1 cellular context compared by ENCODE assay signal in the genomic region with DNA sequence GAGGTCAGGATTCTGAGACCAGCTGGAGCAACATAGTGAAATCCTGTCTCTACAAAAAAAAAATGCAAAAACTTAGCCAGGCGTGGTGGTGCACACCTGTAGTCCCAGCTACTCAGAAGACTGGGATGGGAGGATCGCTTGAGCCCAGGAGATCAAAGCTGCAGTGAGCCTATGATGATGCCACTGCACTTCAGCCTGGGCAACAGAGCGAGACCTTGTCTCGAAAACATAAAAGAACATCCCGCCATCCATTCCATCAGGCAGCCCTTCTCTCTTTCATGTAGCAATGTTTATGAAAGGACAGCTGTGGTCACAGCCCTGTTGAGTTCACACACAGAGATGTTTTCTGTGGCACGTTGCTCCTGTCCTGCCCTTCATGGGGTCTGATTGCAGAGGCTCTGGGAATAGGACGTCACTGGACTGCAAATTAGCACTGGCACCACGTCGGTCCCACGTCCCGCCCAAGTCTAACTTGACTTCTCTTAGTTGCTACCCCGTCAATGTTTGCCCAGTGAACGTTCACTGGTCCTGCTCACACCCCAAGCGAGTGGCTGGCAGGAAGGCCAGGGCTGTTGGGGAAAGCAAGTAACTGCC.
A peak's percentile ranks its signal among the peaks of the same experiment; 100 is the strongest.
TF ChIP-seq lines count a peak whose summit lies in the region.

No MANE protein-coding gene starts in this region.

TF ChIP-seq in HepG2, 621 proteins besides CTCF, POLR2A, EP300 and RAD21 (continued from another document and continues in another):
- TF ChIP-seq ZNF10 (CRISPR knock-in tag; IDR thresholded peaks at IDR 0.05; ENCODE audit: borderline replicate concordance, low read depth) (no peak), ZFP36L2 (CRISPR knock-in tag; IDR thresholded peaks at IDR 0.05) (no peak), SETDB1 (CRISPR knock-in tag; IDR thresholded peaks at IDR 0.05; ENCODE audit: borderline replicate concordance) (no peak), ZFP37 (CRISPR knock-in tag; IDR thresholded peaks at IDR 0.05; ENCODE audit: borderline replicate concordance) (no peak), ZBTB38 (CRISPR knock-in tag; IDR thresholded peaks at IDR 0.05) (no peak), REXO4 (CRISPR knock-in tag; IDR thresholded peaks at IDR 0.05; ENCODE audit: borderline replicate concordance) (no peak), ZNF501 (CRISPR knock-in tag; IDR thresholded peaks at IDR 0.05) (no peak), NFYB (CRISPR knock-in tag; IDR thresholded peaks at IDR 0.05) (no peak), ZNF777 (CRISPR knock-in tag; IDR thresholded peaks at IDR 0.05) (no peak), ZBTB25 (CRISPR knock-in tag; IDR thresholded peaks at IDR 0.05) (no peak), ZNF563 (CRISPR knock-in tag; IDR thresholded peaks at IDR 0.05) (no peak), NFYC (CRISPR knock-in tag; IDR thresholded peaks at IDR 0.05) (no peak), IKZF4 (CRISPR knock-in tag; IDR thresholded peaks at IDR 0.05; ENCODE audit: borderline replicate concordance, low read depth, not compliant biosample characterization) (no peak), ZBTB42 (CRISPR knock-in tag; IDR thresholded peaks at IDR 0.05) (no peak), TCF7L2 (IDR thresholded peaks at IDR 0.05; ENCODE audit: low read depth, low read length) (no peak), SP140L (CRISPR knock-in tag; IDR thresholded peaks at IDR 0.05; ENCODE audit: borderline replicate concordance) (no peak), KMT2B (CRISPR knock-in tag; IDR thresholded peaks at IDR 0.05) (no peak), ZNF432 (CRISPR knock-in tag; IDR thresholded peaks at IDR 0.05; ENCODE audit: borderline replicate concordance) (no peak), CAMTA2 (CRISPR knock-in tag; IDR thresholded peaks at IDR 0.05; ENCODE audit: borderline replicate concordance) (no peak), AFF4 (CRISPR knock-in tag; IDR thresholded peaks at IDR 0.05) (no peak), GABPA (IDR thresholded peaks at IDR 0.05; ENCODE audit: low read depth, low read length) (no peak), GABPA (CRISPR knock-in tag; IDR thresholded peaks at IDR 0.05; ENCODE audit: low read depth) (no peak), ETV6 (CRISPR knock-in tag; conservative IDR thresholded peaks at IDR 0.05) (no peak), ZNF547 (CRISPR knock-in tag; IDR thresholded peaks at IDR 0.05) (no peak), HNRNPUL1 (IDR thresholded peaks at IDR 0.05; ENCODE audit: low read depth, low read length) (no peak), RARG (CRISPR knock-in tag; IDR thresholded peaks at IDR 0.05; ENCODE audit: low read depth) (no peak), UBTF (CRISPR knock-in tag; IDR thresholded peaks at IDR 0.05) (no peak), ZNF619 (CRISPR knock-in tag; IDR thresholded peaks at IDR 0.05) (no peak), RBAK (CRISPR knock-in tag; IDR thresholded peaks at IDR 0.05) (no peak), ZFYVE20 (CRISPR knock-in tag; IDR thresholded peaks at IDR 0.05; ENCODE audit: borderline replicate concordance, low read depth) (no peak), ZNF343 (CRISPR knock-in tag; IDR thresholded peaks at IDR 0.05) (no peak), HDAC2 (CRISPR knock-in tag; IDR thresholded peaks at IDR 0.05) (peak; percentile 21; the same call in 1 of the 2 replicates), ZNF800 (CRISPR knock-in tag; IDR thresholded peaks at IDR 0.05) (no peak), ATF7 (IDR thresholded peaks at IDR 0.05) (no peak), ATF7 (CRISPR knock-in tag; IDR thresholded peaks at IDR 0.05) (no peak), ZNF446 (CRISPR knock-in tag; IDR thresholded peaks at IDR 0.05) (no peak), ZNF263 (CRISPR knock-in tag; IDR thresholded peaks at IDR 0.05) (no peak)
- TF ChIP-seq, protein P1, sequence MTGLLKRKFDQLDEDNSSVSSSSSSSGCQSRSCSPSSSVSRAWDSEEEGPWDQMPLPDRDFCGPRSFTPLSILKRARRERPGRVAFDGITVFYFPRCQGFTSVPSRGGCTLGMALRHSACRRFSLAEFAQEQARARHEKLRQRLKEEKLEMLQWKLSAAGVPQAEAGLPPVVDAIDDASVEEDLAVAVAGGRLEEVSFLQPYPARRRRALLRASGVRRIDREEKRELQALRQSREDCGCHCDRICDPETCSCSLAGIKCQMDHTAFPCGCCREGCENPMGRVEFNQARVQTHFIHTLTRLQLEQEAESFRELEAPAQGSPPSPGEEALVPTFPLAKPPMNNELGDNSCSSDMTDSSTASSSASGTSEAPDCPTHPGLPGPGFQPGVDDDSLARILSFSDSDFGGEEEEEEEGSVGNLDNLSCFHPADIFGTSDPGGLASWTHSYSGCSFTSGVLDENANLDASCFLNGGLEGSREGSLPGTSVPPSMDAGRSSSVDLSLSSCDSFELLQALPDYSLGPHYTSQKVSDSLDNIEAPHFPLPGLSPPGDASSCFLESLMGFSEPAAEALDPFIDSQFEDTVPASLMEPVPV (CRISPR knock-in tag; IDR thresholded peaks at IDR 0.05), result no peak
- TF ChIP-seq, protein P2, sequence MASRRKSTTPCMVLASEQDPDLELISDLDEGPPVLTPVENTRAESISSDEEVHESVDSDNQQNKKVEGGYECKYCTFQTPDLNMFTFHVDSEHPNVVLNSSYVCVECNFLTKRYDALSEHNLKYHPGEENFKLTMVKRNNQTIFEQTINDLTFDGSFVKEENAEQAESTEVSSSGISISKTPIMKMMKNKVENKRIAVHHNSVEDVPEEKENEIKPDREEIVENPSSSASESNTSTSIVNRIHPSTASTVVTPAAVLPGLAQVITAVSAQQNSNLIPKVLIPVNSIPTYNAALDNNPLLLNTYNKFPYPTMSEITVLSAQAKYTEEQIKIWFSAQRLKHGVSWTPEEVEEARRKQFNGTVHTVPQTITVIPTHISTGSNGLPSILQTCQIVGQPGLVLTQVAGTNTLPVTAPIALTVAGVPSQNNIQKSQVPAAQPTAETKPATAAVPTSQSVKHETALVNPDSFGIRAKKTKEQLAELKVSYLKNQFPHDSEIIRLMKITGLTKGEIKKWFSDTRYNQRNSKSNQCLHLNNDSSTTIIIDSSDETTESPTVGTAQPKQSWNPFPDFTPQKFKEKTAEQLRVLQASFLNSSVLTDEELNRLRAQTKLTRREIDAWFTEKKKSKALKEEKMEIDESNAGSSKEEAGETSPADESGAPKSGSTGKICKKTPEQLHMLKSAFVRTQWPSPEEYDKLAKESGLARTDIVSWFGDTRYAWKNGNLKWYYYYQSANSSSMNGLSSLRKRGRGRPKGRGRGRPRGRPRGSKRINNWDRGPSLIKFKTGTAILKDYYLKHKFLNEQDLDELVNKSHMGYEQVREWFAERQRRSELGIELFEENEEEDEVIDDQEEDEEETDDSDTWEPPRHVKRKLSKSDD (CRISPR knock-in tag; IDR thresholded peaks at IDR 0.05; ENCODE audit: low read depth), result no peak
- TF ChIP-seq, protein P3, sequence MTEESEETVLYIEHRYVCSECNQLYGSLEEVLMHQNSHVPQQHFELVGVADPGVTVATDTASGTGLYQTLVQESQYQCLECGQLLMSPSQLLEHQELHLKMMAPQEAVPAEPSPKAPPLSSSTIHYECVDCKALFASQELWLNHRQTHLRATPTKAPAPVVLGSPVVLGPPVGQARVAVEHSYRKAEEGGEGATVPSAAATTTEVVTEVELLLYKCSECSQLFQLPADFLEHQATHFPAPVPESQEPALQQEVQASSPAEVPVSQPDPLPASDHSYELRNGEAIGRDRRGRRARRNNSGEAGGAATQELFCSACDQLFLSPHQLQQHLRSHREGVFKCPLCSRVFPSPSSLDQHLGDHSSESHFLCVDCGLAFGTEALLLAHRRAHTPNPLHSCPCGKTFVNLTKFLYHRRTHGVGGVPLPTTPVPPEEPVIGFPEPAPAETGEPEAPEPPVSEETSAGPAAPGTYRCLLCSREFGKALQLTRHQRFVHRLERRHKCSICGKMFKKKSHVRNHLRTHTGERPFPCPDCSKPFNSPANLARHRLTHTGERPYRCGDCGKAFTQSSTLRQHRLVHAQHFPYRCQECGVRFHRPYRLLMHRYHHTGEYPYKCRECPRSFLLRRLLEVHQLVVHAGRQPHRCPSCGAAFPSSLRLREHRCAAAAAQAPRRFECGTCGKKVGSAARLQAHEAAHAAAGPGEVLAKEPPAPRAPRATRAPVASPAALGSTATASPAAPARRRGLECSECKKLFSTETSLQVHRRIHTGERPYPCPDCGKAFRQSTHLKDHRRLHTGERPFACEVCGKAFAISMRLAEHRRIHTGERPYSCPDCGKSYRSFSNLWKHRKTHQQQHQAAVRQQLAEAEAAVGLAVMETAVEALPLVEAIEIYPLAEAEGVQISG (CRISPR knock-in tag; IDR thresholded peaks at IDR 0.05), result 0 out of 2 replicates have a peak, but pooled peaks have one; percentile 22
- TF ChIP-seq, protein P4, sequence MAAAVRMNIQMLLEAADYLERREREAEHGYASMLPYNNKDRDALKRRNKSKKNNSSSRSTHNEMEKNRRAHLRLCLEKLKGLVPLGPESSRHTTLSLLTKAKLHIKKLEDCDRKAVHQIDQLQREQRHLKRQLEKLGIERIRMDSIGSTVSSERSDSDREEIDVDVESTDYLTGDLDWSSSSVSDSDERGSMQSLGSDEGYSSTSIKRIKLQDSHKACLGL (CRISPR knock-in tag; IDR thresholded peaks at IDR 0.05), result no peak
